In genomic region chr9:113875917-113876805, GRCh38 we compare ENCODE assay signal across 8 cellular contexts. TPM values are rescaled to one million over a fixed set of nuclear protein-coding genes. Genes with fewer than 3 reads are reported as not detected.
DNase-seq lines count a peak whose midpoint lies in the region; ATAC-seq and TF ChIP-seq lines count a peak whose summit lies in the region.

TSS of gene ZNF618 (plus strand) at chr9:113876309. CDS start at chr9:113876381, 72 bp downstream.

- no peak for TF ChIP-seq CTCF in right lobe of liver (IDR thresholded peaks at IDR 0.05)

- intact Hi-C loops in right lobe of liver (cut with DNase I), result no loop called here

- peak; percentile 60 for ATAC-seq in HG02588 (IDR thresholded peaks at IDR 0.05; ENCODE audit: unreplicated experiment)
- ATAC-seq in right lobe of liver, result peak; percentile 66 to 89 (median 82)

- H3K27me3 ChIP-seq in duodenal mucosa (ENCODE audit: control insufficient read depth in 1 of 2, insufficient read depth in 2 of 2, low read length in 2 of 2) (no peaks in the 10 kb centered on the region), right lobe of liver (no peaks in the 10 kb centered on the region), subcutaneous abdominal adipose tissue (ENCODE audit: control insufficient read depth in 5 of 5, insufficient read depth in 4 of 5, low read length in 5 of 5) (no peaks in the 10 kb centered on the region)

- H3K4me3 ChIP-seq in duodenal mucosa (ENCODE audit: low read depth in 1 of 2, low read length in 2 of 2) (peak within 1 kb of the TSS; percentile 70 to 72), right lobe of liver (peak within 1 kb of the TSS; percentile 67 to 90 (median 84)), subcutaneous abdominal adipose tissue (ENCODE audit: low read depth in 1 of 5, low read length in 5 of 5) (peak within 1 kb of the TSS; percentile 64 to 80 (median 77))

- TF ChIP-seq POLR2A in right lobe of liver (IDR thresholded peaks at IDR 0.05), result no peak

- H3K27ac ChIP-seq in duodenal mucosa (ENCODE audit: low read depth, low read length) (no peak within 1 kb of the TSS), right lobe of liver (peak within 1 kb of the TSS; percentile 67 to 88 (median 78)), subcutaneous abdominal adipose tissue (ENCODE audit: low read depth, low read length) (peak within 1 kb of the TSS; percentile 70)

- no CpG with 5 or more reads among the region's 117 CpGs for WGBS in right lobe of liver (ENCODE audit: insufficient coverage, low coverage, low lambda C conversion rate, missing lambda C conversion rate)

- H3K9ac ChIP-seq in duodenal mucosa (ENCODE audit: low read depth in 1 of 2, low read length in 2 of 2) (peak within 1 kb of the TSS; percentile 47 to 70), subcutaneous abdominal adipose tissue (ENCODE audit: low read length in 5 of 5) (peak within 1 kb of the TSS; percentile 48 to 73 (median 58))

- in situ Hi-C loops in G401 (cut with HindIII; ENCODE audit: low sequenced_read_pairs), result no loop called here

- no peaks in the 10 kb centered on the region for H3K36me3 ChIP-seq in duodenal mucosa (ENCODE audit: control insufficient read depth in 1 of 2, insufficient read depth in 2 of 2, low read length in 2 of 2)
- H3K36me3 ChIP-seq in right lobe of liver, result no peaks in the 10 kb centered on the region
- no peaks in the 10 kb centered on the region for H3K36me3 ChIP-seq in subcutaneous abdominal adipose tissue (ENCODE audit: control insufficient read depth in 5 of 5, insufficient read depth in 5 of 5, low read length in 5 of 5)

- H3K9me3 ChIP-seq in duodenal mucosa (ENCODE audit: control insufficient read depth in 1 of 2, low read length in 2 of 2), result no peaks in the 10 kb centered on the region
- no peaks in the 10 kb centered on the region for H3K9me3 ChIP-seq in right lobe of liver
- no peaks in the 10 kb centered on the region for H3K9me3 ChIP-seq in subcutaneous abdominal adipose tissue (ENCODE audit: control insufficient read depth in 5 of 5, low read length in 5 of 5)

- DNase-seq in G401 (ENCODE audit: low spot score), result peak; percentile 36
- DNase-seq in SW480 (ENCODE audit: low spot score), result peak; percentile 26
- peak; percentile 38 to 59 (median 58) for DNase-seq in right lobe of liver
- no peak for DNase-seq in stimulated activated naive CD4-positive, alpha-beta T cell treated with Interleukin-2 at 50 U/mL for 16 hours (lab: John Stamatoyannopoulos, UW)
- DNase-seq in HT-29 (ENCODE audit: low spot score), result no peak

- H3K4me1 ChIP-seq in duodenal mucosa (ENCODE audit: control insufficient read depth in 1 of 2, insufficient read depth in 2 of 2, low read length in 2 of 2), result peaks cover 0 to 4% of the 10 kb centered on the region in 2 donors
- H3K4me1 ChIP-seq in right lobe of liver, result peaks cover 0 to 9% (median 0%) of the 10 kb centered on the region in 4 donors
- H3K4me1 ChIP-seq in subcutaneous abdominal adipose tissue (ENCODE audit: control insufficient read depth in 5 of 5, insufficient read depth in 5 of 5, low read length in 5 of 5), result peaks cover 0 to 26% (median 19%) of the 10 kb centered on the region in 5 donors

RNA-seq across cellular contexts. Expression of gene ZNF618, which starts in this region (rescaled TPM):
- total RNA-seq in G401 (2014; rRNA removed; shearing (Covaris generic)), result 3.8 and 6.1 TPM in 2 replicates
- 1 to 10 TPM; 2.9 to 7.9 (median 6.0) TPM for total RNA-seq in right lobe of liver
- 0.20 and 0.39 TPM in 2 replicates for total RNA-seq in HT-29 (2014; rRNA removed; shearing (Covaris generic))

Comparison
In these comparisons a context has a peak if more than half of its experiments do, and no peak if none do; other contexts are left out.
1. DNase-seq: peak in G401 (single experiment), SW480 (single experiment) and right lobe of liver (3 of 3); none in stimulated activated naive CD4-positive, alpha-beta T cell treated with Interleukin-2 at 50 U/mL for 16 hours (single experiment) and HT-29 (single experiment).
2. Peak in every context shown above with its lines, with median percentiles within 50 percentile points of each other: H3K4me3 ChIP-seq.